Comparison of ENCODE assay signal across 2 cellular contexts in genomic region chr19:47319923-47320871, GRCh38.
TF ChIP-seq lines count a peak whose summit lies in the region.

No MANE protein-coding gene starts in this region.

TF ChIP-seq in IMR-90, 13 proteins besides CTCF, POLR2A, EP300 and RAD21:
- no peak for TF ChIP-seq RCOR1 (IDR thresholded peaks at IDR 0.05; ENCODE audit: insufficient replicate concordance, low read length)
- no peak for TF ChIP-seq RFX5 (IDR thresholded peaks at IDR 0.05; ENCODE audit: low read depth, low read length)
- no peak for TF ChIP-seq CHD1 (IDR thresholded peaks at IDR 0.05; ENCODE audit: low read depth, low read length)
TF ChIP-seq in IMR-90: peak in this region for 0.

TF ChIP-seq in H1, 55 proteins besides CTCF, POLR2A, EP300 and RAD21:
- TF ChIP-seq BRCA1 (IDR thresholded peaks at IDR 0.05; ENCODE audit: low read depth, low read length), result no peak
- no peak for TF ChIP-seq ATF2 (IDR thresholded peaks at IDR 0.05; ENCODE audit: low read length)
- no peak for TF ChIP-seq BACH1 (IDR thresholded peaks at IDR 0.05; ENCODE audit: low read length)
- TF ChIP-seq CHD1 (IDR thresholded peaks at IDR 0.05; ENCODE audit: low read depth, low read length), result no peak
- no peak for TF ChIP-seq NRF1 (IDR thresholded peaks at IDR 0.05; ENCODE audit: low read depth, low read length)
- TF ChIP-seq YY1 (IDR thresholded peaks at IDR 0.05; ENCODE audit: low read depth, low read length), result no peak
- no peak for TF ChIP-seq SUZ12 (IDR thresholded peaks at IDR 0.05; ENCODE audit: low read length)
- TF ChIP-seq NANOG (IDR thresholded peaks at IDR 0.05; ENCODE audit: insufficient read depth, low read depth, low read length, poor library complexity, severe bottlenecking), result no peak
- no peak for TF ChIP-seq EGR1 (IDR thresholded peaks at IDR 0.05; ENCODE audit: borderline replicate concordance, low read depth, low read length)
